1 cellular context compared by ENCODE assay signal in the genomic region with DNA sequence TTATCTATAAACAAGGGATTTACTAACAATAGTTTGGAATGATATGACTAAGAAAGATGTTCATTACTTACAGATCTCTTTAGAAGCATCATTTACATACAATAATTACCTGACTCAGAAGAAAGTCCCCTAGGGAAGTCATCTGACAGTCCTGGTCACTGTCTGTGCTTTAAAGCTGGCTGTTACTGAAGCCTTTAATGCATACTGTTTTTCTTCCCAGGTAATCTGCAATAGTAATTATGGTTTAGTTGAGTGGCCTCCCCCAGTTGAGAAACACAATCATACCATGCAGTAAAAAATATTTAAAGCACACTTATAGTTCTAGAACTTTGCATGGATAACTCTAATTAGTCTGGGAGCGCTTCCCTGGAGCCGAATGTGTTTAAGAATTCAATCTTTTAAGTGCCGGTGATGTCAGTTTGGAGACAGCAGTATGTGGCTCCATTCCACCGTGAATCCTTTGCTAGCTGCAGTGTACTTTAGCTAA.
TF ChIP-seq lines count a peak whose summit lies in the region.

No MANE protein-coding gene starts in this region.

TF ChIP-seq in HEK293, 187 proteins besides CTCF, POLR2A, EP300 and RAD21 (continued from another document and continues in another):
- TF ChIP-seq, protein P1, sequence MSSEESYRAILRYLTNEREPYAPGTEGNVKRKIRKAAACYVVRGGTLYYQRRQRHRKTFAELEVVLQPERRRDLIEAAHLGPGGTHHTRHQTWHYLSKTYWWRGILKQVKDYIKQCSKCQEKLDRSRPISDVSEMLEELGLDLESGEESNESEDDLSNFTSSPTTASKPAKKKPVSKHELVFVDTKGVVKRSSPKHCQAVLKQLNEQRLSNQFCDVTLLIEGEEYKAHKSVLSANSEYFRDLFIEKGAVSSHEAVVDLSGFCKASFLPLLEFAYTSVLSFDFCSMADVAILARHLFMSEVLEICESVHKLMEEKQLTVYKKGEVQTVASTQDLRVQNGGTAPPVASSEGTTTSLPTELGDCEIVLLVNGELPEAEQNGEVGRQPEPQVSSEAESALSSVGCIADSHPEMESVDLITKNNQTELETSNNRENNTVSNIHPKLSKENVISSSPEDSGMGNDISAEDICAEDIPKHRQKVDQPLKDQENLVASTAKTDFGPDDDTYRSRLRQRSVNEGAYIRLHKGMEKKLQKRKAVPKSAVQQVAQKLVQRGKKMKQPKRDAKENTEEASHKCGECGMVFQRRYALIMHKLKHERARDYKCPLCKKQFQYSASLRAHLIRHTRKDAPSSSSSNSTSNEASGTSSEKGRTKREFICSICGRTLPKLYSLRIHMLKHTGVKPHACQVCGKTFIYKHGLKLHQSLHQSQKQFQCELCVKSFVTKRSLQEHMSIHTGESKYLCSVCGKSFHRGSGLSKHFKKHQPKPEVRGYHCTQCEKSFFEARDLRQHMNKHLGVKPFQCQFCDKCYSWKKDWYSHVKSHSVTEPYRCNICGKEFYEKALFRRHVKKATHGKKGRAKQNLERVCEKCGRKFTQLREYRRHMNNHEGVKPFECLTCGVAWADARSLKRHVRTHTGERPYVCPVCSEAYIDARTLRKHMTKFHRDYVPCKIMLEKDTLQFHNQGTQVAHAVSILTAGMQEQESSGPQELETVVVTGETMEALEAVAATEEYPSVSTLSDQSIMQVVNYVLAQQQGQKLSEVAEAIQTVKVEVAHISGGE (tag by site-specific recombination; conservative IDR thresholded peaks at IDR 0.05; ENCODE audit: low read depth): no peak
- TF ChIP-seq, protein P2, sequence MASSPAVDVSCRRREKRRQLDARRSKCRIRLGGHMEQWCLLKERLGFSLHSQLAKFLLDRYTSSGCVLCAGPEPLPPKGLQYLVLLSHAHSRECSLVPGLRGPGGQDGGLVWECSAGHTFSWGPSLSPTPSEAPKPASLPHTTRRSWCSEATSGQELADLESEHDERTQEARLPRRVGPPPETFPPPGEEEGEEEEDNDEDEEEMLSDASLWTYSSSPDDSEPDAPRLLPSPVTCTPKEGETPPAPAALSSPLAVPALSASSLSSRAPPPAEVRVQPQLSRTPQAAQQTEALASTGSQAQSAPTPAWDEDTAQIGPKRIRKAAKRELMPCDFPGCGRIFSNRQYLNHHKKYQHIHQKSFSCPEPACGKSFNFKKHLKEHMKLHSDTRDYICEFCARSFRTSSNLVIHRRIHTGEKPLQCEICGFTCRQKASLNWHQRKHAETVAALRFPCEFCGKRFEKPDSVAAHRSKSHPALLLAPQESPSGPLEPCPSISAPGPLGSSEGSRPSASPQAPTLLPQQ (tag by site-specific recombination; IDR thresholded peaks at IDR 0.05): no peak
- no peak for TF ChIP-seq ZNF530 (tag by site-specific recombination; IDR thresholded peaks at IDR 0.05; ENCODE audit: low read depth)
- TF ChIP-seq ZSCAN23 (tag by site-specific recombination; IDR thresholded peaks at IDR 0.05): no peak
- no peak for TF ChIP-seq ZFP3 (tag by site-specific recombination; IDR thresholded peaks at IDR 0.05; ENCODE audit: low read depth)
- TF ChIP-seq, protein P3, sequence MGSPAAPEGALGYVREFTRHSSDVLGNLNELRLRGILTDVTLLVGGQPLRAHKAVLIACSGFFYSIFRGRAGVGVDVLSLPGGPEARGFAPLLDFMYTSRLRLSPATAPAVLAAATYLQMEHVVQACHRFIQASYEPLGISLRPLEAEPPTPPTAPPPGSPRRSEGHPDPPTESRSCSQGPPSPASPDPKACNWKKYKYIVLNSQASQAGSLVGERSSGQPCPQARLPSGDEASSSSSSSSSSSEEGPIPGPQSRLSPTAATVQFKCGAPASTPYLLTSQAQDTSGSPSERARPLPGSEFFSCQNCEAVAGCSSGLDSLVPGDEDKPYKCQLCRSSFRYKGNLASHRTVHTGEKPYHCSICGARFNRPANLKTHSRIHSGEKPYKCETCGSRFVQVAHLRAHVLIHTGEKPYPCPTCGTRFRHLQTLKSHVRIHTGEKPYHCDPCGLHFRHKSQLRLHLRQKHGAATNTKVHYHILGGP (tag by site-specific recombination; IDR thresholded peaks at IDR 0.05): no peak
- no peak for TF ChIP-seq ZNF571 (tag by site-specific recombination; IDR thresholded peaks at IDR 0.05)
- no peak for TF ChIP-seq YY2 (tag by site-specific recombination; IDR thresholded peaks at IDR 0.05)
- TF ChIP-seq ZNF24 (tag by site-specific recombination; IDR thresholded peaks at IDR 0.05): peak; percentile 31; the same call in 1 of the 2 replicates
- TF ChIP-seq, protein P4, sequence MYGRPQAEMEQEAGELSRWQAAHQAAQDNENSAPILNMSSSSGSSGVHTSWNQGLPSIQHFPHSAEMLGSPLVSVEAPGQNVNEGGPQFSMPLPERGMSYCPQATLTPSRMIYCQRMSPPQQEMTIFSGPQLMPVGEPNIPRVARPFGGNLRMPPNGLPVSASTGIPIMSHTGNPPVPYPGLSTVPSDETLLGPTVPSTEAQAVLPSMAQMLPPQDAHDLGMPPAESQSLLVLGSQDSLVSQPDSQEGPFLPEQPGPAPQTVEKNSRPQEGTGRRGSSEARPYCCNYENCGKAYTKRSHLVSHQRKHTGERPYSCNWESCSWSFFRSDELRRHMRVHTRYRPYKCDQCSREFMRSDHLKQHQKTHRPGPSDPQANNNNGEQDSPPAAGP (tag by site-specific recombination; IDR thresholded peaks at IDR 0.05): no peak
- TF ChIP-seq ZNF843 (tag by site-specific recombination; IDR thresholded peaks at IDR 0.05): no peak; the same call in 1 of the 2 replicates
- TF ChIP-seq INSM2 (tag by site-specific recombination; IDR thresholded peaks at IDR 0.05): peak; percentile 68
- TF ChIP-seq ZNF518A (tag by site-specific recombination; conservative IDR thresholded peaks at IDR 0.05; ENCODE audit: low read depth): no peak
- peak; percentile 58; the same call in 1 of the 2 replicates for TF ChIP-seq ZNF366 (tag by site-specific recombination; conservative IDR thresholded peaks at IDR 0.05)
- peak; percentile 55; the same call in 1 of the 2 replicates for TF ChIP-seq OVOL3 (tag by site-specific recombination; IDR thresholded peaks at IDR 0.05)
- no peak for TF ChIP-seq ZNF157 (tag by site-specific recombination; IDR thresholded peaks at IDR 0.05)
- TF ChIP-seq AEBP2 (tag by site-specific recombination; IDR thresholded peaks at IDR 0.05; ENCODE audit: borderline replicate concordance): no peak
- TF ChIP-seq ZSCAN16 (tag by site-specific recombination; IDR thresholded peaks at IDR 0.05): no peak
- no peak for TF ChIP-seq ZNF148 (tag by site-specific recombination; IDR thresholded peaks at IDR 0.05; ENCODE audit: borderline replicate concordance)
- TF ChIP-seq OSR2 (tag by site-specific recombination; IDR thresholded peaks at IDR 0.05): peak; percentile 88
- no peak for TF ChIP-seq ZNF114 (tag by site-specific recombination; IDR thresholded peaks at IDR 0.05)
- peak; percentile 91 for TF ChIP-seq WT1 (tag by site-specific recombination; IDR thresholded peaks at IDR 0.05)
- TF ChIP-seq SCRT1 (tag by site-specific recombination; IDR thresholded peaks at IDR 0.05; ENCODE audit: borderline replicate concordance): no peak
- no peak for TF ChIP-seq ZNF211 (tag by site-specific recombination; IDR thresholded peaks at IDR 0.05; ENCODE audit: low read depth)
- TF ChIP-seq ZEB2 (tag by site-specific recombination; IDR thresholded peaks at IDR 0.05): 0 out of 2 replicates have a peak, but pooled peaks have one; percentile 47
- no peak for TF ChIP-seq ZNF394 (tag by site-specific recombination; IDR thresholded peaks at IDR 0.05; ENCODE audit: borderline replicate concordance)
- TF ChIP-seq ZBTB48 (tag by site-specific recombination; IDR thresholded peaks at IDR 0.05): no peak
- TF ChIP-seq ZNF514 (tag by site-specific recombination; IDR thresholded peaks at IDR 0.05): no peak
- no peak for TF ChIP-seq ZNF341 (tag by site-specific recombination; IDR thresholded peaks at IDR 0.05; ENCODE audit: low read depth)
- TF ChIP-seq ZNF146 (tag by site-specific recombination; IDR thresholded peaks at IDR 0.05): no peak
- TF ChIP-seq ZNF580 (tag by site-specific recombination; IDR thresholded peaks at IDR 0.05): 0 out of 2 replicates have a peak, but pooled peaks have one; percentile 8
- no peak for TF ChIP-seq ZNF626 (tag by site-specific recombination; IDR thresholded peaks at IDR 0.05)
- no peak for TF ChIP-seq ZBTB49 (tag by site-specific recombination; IDR thresholded peaks at IDR 0.05; ENCODE audit: low read depth)
- TF ChIP-seq SP3 (tag by site-specific recombination; IDR thresholded peaks at IDR 0.05): no peak; the same call in 1 of the 2 replicates
